Comparison of ENCODE assay signal across 2 cellular contexts in genomic region chr7:150875791-150876190, GRCh38.
TF ChIP-seq lines count a peak whose summit lies in the region.

No MANE protein-coding gene starts in this region.

TF ChIP-seq in SK-N-SH treated with all-trans-retinoic acid at 6 μM for 48 hours, 23 proteins besides CTCF, POLR2A, EP300 and RAD21 (continued from another document):
- TF ChIP-seq PATZ1 (CRISPR knock-in tag; IDR thresholded peaks at IDR 0.05; ENCODE audit: borderline replicate concordance) (no peak), ZC3H10 (CRISPR knock-in tag; IDR thresholded peaks at IDR 0.05) (no peak)
TF ChIP-seq in SK-N-SH treated with all-trans-retinoic acid at 6 μM for 48 hours: peak in this region for 0.

TF ChIP-seq in neural cell, 6 proteins besides CTCF, POLR2A, EP300 and RAD21 (continued from another document):
- no peak for TF ChIP-seq REST (IDR thresholded peaks at IDR 0.05; ENCODE audit: borderline replicate concordance)
TF ChIP-seq in neural cell: peak in this region for 0.
